9 cellular contexts compared by ENCODE assay signal in the genomic region with DNA sequence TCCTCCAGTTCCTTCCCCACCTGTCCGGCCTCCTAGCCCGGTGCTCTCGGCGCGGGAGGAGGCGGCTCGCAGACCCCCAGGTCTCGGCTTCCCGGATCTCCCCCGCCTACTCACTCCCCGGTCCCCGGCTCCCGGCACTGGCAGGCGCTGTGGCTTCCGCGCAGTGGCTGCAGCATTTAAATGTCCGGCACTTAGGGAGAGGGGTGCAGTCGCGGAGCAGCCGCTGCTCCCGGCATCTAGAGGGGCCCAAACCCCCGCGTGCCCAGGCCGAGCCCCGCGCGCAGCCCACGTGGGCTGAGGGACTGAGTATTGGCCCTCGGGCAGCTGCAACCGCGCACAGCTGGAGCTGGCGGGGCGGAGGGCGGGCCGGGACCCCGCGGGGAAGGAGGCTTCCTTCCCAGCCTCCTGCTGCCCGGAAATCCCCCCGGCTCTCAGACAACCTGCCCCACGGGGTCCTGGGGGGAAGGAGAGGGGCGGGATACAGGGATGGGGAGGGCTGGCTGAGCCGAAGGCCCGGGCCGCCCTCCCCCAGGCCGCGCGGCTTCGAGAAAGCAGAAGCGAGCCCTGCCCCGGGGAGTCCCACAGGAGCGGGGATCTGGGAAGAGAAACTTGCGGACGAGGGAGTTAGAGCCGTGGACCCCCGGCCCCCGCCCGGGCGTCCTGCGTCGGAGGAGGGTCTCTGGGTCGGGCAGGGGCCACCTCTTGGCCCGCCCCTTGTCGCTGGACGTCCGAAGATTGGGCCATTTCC. TPM values are rescaled to one million over a fixed set of nuclear protein-coding genes. Genes with fewer than 3 reads are reported as not detected.
DNase-seq lines count a peak whose midpoint lies in the region; ATAC-seq and TF ChIP-seq lines count a peak whose summit lies in the region.
"Had no signal": no experiment of that assay in that cellular context is flagged by ENCODE, and none has a peak within 500 bp of the region (broad histone marks: within the 10 kb centered on the region; RNA-seq: fewer than 3 reads in every experiment).

No MANE protein-coding gene starts in this region.

- peaks cover 18% of the 10 kb centered on the region for H3K36me3 Mint-ChIP-seq in activated naive CD4-positive, alpha-beta T cell treated with anti-CD3 and anti-CD28 coated beads, Interleukin-2, amount 10 ng/mL, durations not matched to agents 7 days and 5 days
- H3K36me3 Mint-ChIP-seq in activated B cell treated with CpG ODN at 0.5 μM for 24 hours (ENCODE audit: low read depth): no peaks in the 10 kb centered on the region

- CTCF ChIA-PET in activated naive CD4-positive, alpha-beta T cell treated with anti-CD3 and anti-CD28 coated beads, Interleukin-2, amount 10 ng/mL, durations not matched to agents 7 days and 5 days (lab: Charles Lee): interaction anchor here (1.1 to 8.5 kb wide), 2 partner anchors 16 to 36 kb away, joined by 3 to 80 read pairs; no protein-coding TSS in a partner anchor
- CTCF ChIA-PET in activated B cell treated with CpG ODN at 0.5 μM for 24 hours (lab: Charles Lee): interaction anchor here (1.6 kb wide), 1 partner anchor 84 kb away, joined by 4 read pairs; no protein-coding TSS in a partner anchor

- peaks cover 79% of the 10 kb centered on the region for H3K27me3 Mint-ChIP-seq in activated naive CD4-positive, alpha-beta T cell treated with anti-CD3 and anti-CD28 coated beads, Interleukin-2, amount 10 ng/mL, durations not matched to agents 7 days and 5 days
- H3K27me3 Mint-ChIP-seq in activated B cell treated with CpG ODN at 0.5 μM for 24 hours: peaks cover 40% of the 10 kb centered on the region

- no peak for TF ChIP-seq CTCF in activated B cell treated with CpG ODN at 0.5 μM for 24 hours (IDR thresholded peaks at IDR 0.05)

- intact Hi-C loops in activated B cell treated with CpG ODN at 0.5 μM for 24 hours (cut with micrococcal nuclease): loop anchor here (1.0 to 2.0 kb wide), 2 partner anchors 13 to 15 kb away; no protein-coding TSS in a partner anchor
- intact Hi-C loops in left cardiac atrium (cut with DNase I): no loop called here

- H3K27ac Mint-ChIP-seq in activated naive CD4-positive, alpha-beta T cell treated with anti-CD3 and anti-CD28 coated beads, Interleukin-2, amount 10 ng/mL, durations not matched to agents 7 days and 5 days: peak overlapping the region; percentile 82
- H3K27ac Mint-ChIP-seq in activated B cell treated with CpG ODN at 0.5 μM for 24 hours: no peak overlapping the region

- H3K4me1 Mint-ChIP-seq in activated naive CD4-positive, alpha-beta T cell treated with anti-CD3 and anti-CD28 coated beads, Interleukin-2, amount 10 ng/mL, durations not matched to agents 7 days and 5 days: peaks cover 57% of the 10 kb centered on the region
- H3K4me1 Mint-ChIP-seq in activated B cell treated with CpG ODN at 0.5 μM for 24 hours: peaks cover 11% of the 10 kb centered on the region

- DNase-seq in activated naive CD4-positive, alpha-beta T cell treated with anti-CD3 and anti-CD28 coated beads, Interleukin-2, amount 10 ng/mL, durations not matched to agents 7 days and 5 days: peak; percentile 54
- DNase-seq in activated naive CD4-positive, alpha-beta T cell treated with anti-CD3 and anti-CD28 coated beads, Interleukin-2, amount 50 U/mL, for 16 hours: no peak
- DNase-seq in activated B cell treated with CpG ODN at 0.5 μM for 24 hours (peak; percentile 53), left cardiac atrium (no peak), skeletal muscle cell (ENCODE audit: low read depth) (no peak), NCI-H82 treated with DMSO at 0.1 percent for 48 hours (lab: John Stamatoyannopoulos, UW; ENCODE audit: unreplicated experiment) (no peak), NCI-H446 (lab: John Stamatoyannopoulos, UW) (no peak)

- H3K4me3 ChIP-seq in skeletal muscle cell (ENCODE audit: low read depth, low read length): peak overlapping the region; percentile 54

- H3K4me3 Mint-ChIP-seq in activated naive CD4-positive, alpha-beta T cell treated with anti-CD3 and anti-CD28 coated beads, Interleukin-2, amount 10 ng/mL, durations not matched to agents 7 days and 5 days: peak overlapping the region; percentile 83
- peak overlapping the region; percentile 76 for H3K4me3 Mint-ChIP-seq in activated B cell treated with CpG ODN at 0.5 μM for 24 hours

- POLR2A ChIA-PET in activated B cell treated with CpG ODN at 0.5 μM for 24 hours (lab: Charles Lee): interaction anchor here (0.9 to 1.1 kb wide), 3 partner anchors 89 to 112 kb away, joined by 3 read pairs; partner anchors contain the start of gene ZNF213

- peak; percentile 83 for ATAC-seq in activated B cell treated with CpG ODN at 0.5 μM for 24 hours (ENCODE audit: low read depth)
- ATAC-seq in left cardiac atrium: peak; percentile 33 to 63
- ATAC-seq in HG03460 (IDR thresholded peaks at IDR 0.05; ENCODE audit: unreplicated experiment): no peak

- H3K9me3 Mint-ChIP-seq in activated naive CD4-positive, alpha-beta T cell treated with anti-CD3 and anti-CD28 coated beads, Interleukin-2, amount 10 ng/mL, durations not matched to agents 7 days and 5 days: no peaks in the 10 kb centered on the region
- no peaks in the 10 kb centered on the region for H3K9me3 Mint-ChIP-seq in activated B cell treated with CpG ODN at 0.5 μM for 24 hours

RNA-seq across cellular contexts. Expression of gene MMP25, which starts 0.4 kb away (rescaled TPM):
- 0.13 and 0.34 TPM in 2 replicates for total RNA-seq in activated B cell treated with CpG ODN at 0.5 μM for 24 hours
- total RNA-seq in left cardiac atrium: 1 to 10 TPM; 1.5 to 2.3 TPM

RNA-seq across cellular contexts. Expression of gene BICDL2, which starts 9.2 kb away (rescaled TPM):
- total RNA-seq in activated B cell treated with CpG ODN at 0.5 μM for 24 hours: not detected in 2 replicates
- not detected for total RNA-seq in left cardiac atrium
- total RNA-seq: dermis microvascular lymphatic vessel endothelial cell had no signal

RNA-seq across cellular contexts. Expression of gene IL32, which starts 19.5 kb away (rescaled TPM):
- total RNA-seq in activated B cell treated with CpG ODN at 0.5 μM for 24 hours: 3.0 and 3.4 TPM in 2 replicates
- total RNA-seq in left cardiac atrium: 10 to 100 TPM; 51.7 to 64.0 TPM

RNA-seq across cellular contexts. Expression of gene THOC6, which starts 22.1 kb away (rescaled TPM):
- 45.8 and 47.1 TPM in 2 replicates for total RNA-seq in activated B cell treated with CpG ODN at 0.5 μM for 24 hours
- 10 to 100 TPM; 11.8 to 18.2 TPM for total RNA-seq in left cardiac atrium

RNA-seq across cellular contexts. Expression of gene HCFC1R1, which starts 22.2 kb away (rescaled TPM):
- total RNA-seq in activated B cell treated with CpG ODN at 0.5 μM for 24 hours (17.7 and 20.4 TPM in 2 replicates), left cardiac atrium (10 to 100 TPM; 28.4 to 46.1 TPM)

Comparison
In these comparisons a context has a peak if more than half of its experiments do, and no peak if none do; other contexts are left out.
1. DNase-seq: peak in activated naive CD4-positive, alpha-beta T cell treated with anti-CD3 and anti-CD28 coated beads, Interleukin-2, amount 10 ng/mL, durations not matched to agents 7 days and 5 days (single experiment) and activated B cell treated with CpG ODN at 0.5 μM for 24 hours (single experiment); none in activated naive CD4-positive, alpha-beta T cell treated with anti-CD3 and anti-CD28 coated beads, Interleukin-2, amount 50 U/mL, for 16 hours (single experiment), left cardiac atrium (single experiment), skeletal muscle cell (single experiment), NCI-H82 treated with DMSO at 0.1 percent for 48 hours (single experiment) and NCI-H446 (0 of 2).
2. RNA of gene IL32, which starts 19.5 kb away (total RNA-seq): 51.7 to 64.0 TPM in left cardiac atrium; 3.0 to 3.4 TPM in activated B cell treated with CpG ODN at 0.5 μM for 24 hours; every median in the first group is over 10 times any median in the second.